Comparison of ENCODE assay signal across 13 cellular contexts in the genomic region with DNA sequence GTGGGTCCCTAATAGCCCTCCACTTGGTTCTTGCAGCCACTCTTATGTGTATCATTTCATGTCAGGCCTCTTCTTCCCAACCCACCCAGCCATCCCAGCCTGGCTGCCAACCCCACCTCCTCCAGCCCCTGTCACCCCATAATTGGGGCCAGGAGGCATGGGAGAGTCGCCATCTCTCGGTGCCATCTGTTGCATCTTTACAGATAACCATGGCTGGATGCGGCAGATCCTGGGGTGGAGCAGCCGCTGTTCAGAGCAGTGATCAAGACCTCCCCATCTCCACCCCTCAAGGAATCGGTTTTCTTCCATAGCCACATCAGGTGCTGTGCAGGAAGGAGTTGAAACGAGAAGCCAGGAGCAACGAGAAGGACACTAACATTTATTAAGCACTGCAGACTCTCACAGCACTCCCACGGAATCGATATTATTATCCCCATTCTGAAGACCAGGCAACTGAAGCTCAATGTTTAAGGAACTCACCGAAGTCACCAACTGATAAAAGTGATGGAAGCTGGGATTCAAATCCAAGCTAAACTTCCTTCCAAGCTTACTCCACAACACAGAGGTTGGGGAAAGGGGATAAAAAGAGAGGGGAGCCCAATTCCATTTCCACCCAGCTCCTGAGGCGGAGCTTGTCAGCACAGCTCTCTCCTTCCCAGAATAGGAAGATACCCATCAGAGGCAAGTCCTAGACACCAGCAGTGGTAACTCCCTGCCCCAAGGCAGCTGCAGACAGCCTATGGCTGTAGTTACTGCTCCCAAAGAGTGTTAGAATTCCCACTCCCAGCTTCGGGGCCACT. TPM values are rescaled to one million over a fixed set of nuclear protein-coding genes. Genes with fewer than 3 reads are reported as not detected.
DNase-seq lines count a peak whose midpoint lies in the region; ATAC-seq, FAIRE-seq and TF ChIP-seq lines count a peak whose summit lies in the region.
"Had no signal": no experiment of that assay in that cellular context is flagged by ENCODE, and none has a peak within 500 bp of the region (broad histone marks: within the 10 kb centered on the region; RNA-seq: fewer than 3 reads in every experiment).

No MANE protein-coding gene starts in this region.

- no peak for DNase-seq in CD4-positive, alpha-beta memory T cell
- DNase-seq in HuH-7.5 (ENCODE audit: low spot score), result peak; percentile 40
- DNase-seq in activated CD4-positive, alpha-beta memory T cell treated with anti-CD3 and anti-CD28 coated beads, Interleukin-2, amount 10 ng/mL, durations not matched to agents 7 days and 5 days, result no peak
- no peak for DNase-seq in naive B cell
- DNase-seq in activated gamma-delta T cell treated with Interleukin-2 at 50 U/mL for 16 hours, result no peak
- DNase-seq in 8988T, result no peak
- no peak for DNase-seq in D721Med (ENCODE audit: insufficient read length, low spot score)
- DNase-seq in D341Med (ENCODE audit: low spot score), result no peak
- DNase-seq: activated CD4-positive, alpha-beta T cell treated with anti-CD3 and anti-CD28 coated beads for 36 hours; left colon; nephron progenitor cell; Right ventricle myocardium superior had no signal

- H3K9me3 Mint-ChIP-seq in CD4-positive, alpha-beta memory T cell, result no peaks in the 10 kb centered on the region
- H3K9me3 Mint-ChIP-seq in activated CD4-positive, alpha-beta memory T cell treated with anti-CD3 and anti-CD28 coated beads, Interleukin-2, amount 10 ng/mL, durations not matched to agents 7 days and 5 days, result no peaks in the 10 kb centered on the region
- no peaks in the 10 kb centered on the region for H3K9me3 Mint-ChIP-seq in naive B cell
- H3K9me3 Mint-ChIP-seq: nephron progenitor cell had no signal

- peak overlapping the region in 6 of 8 donors; percentile 37 to 97 (median 79) for H3K4me3 Mint-ChIP-seq in CD4-positive, alpha-beta memory T cell
- peak overlapping the region; percentile 7 for H3K4me3 Mint-ChIP-seq in activated CD4-positive, alpha-beta memory T cell treated with anti-CD3 and anti-CD28 coated beads, Interleukin-2, amount 10 ng/mL, durations not matched to agents 7 days and 5 days
- peak overlapping the region in 6 of 8 donors; percentile 20 to 91 (median 51) for H3K4me3 Mint-ChIP-seq in naive B cell

- intact Hi-C loops in CD4-positive, alpha-beta memory T cell (cut with micrococcal nuclease), result no loop called here

- POLR2A ChIA-PET in CD4-positive, alpha-beta memory T cell (lab: Charles Lee; ENCODE audit: partially characterized antibody), result no interaction called here
- POLR2A ChIA-PET in activated CD4-positive, alpha-beta memory T cell treated with anti-CD3 and anti-CD28 coated beads, Interleukin-2, amount 10 ng/mL, durations not matched to agents 7 days and 5 days (lab: Charles Lee), result interaction anchor here (0.8 to 7.3 kb wide), 6 partner anchors 17 to 188 kb away, joined by 3 to 58 read pairs (median 12); a partner anchor contains a TSS

- no peak overlapping the region for H3K27ac ChIP-seq in CD4-positive, alpha-beta memory T cell (ENCODE audit: low read depth, low read length)

- H3K36me3 Mint-ChIP-seq in CD4-positive, alpha-beta memory T cell, result peaks cover 0 to 8% of the 10 kb centered on the region in 2 donors
- H3K36me3 Mint-ChIP-seq in activated CD4-positive, alpha-beta memory T cell treated with anti-CD3 and anti-CD28 coated beads, Interleukin-2, amount 10 ng/mL, durations not matched to agents 7 days and 5 days (ENCODE audit: low read depth), result peaks cover 6% of the 10 kb centered on the region
- H3K36me3 Mint-ChIP-seq in naive B cell, result no peaks in the 10 kb centered on the region

- CTCF ChIA-PET in CD4-positive, alpha-beta memory T cell (lab: Charles Lee; ENCODE audit: partially characterized antibody), result interaction anchor here (1.5 to 25.5 kb wide), 4 partner anchors 14 to 229 kb away, joined by 4 to 848 read pairs (median 78); a partner anchor contains a TSS
- CTCF ChIA-PET in activated CD4-positive, alpha-beta memory T cell treated with anti-CD3 and anti-CD28 coated beads, Interleukin-2, amount 10 ng/mL, durations not matched to agents 7 days and 5 days (lab: Charles Lee), result interaction anchor here (1.2 to 9.0 kb wide), 5 partner anchors 15 to 56 kb away, joined by 3 to 139 read pairs (median 36); a partner anchor contains a TSS

- no peaks in the 10 kb centered on the region for H3K27me3 Mint-ChIP-seq in CD4-positive, alpha-beta memory T cell
- H3K27me3 Mint-ChIP-seq in activated CD4-positive, alpha-beta memory T cell treated with anti-CD3 and anti-CD28 coated beads, Interleukin-2, amount 10 ng/mL, durations not matched to agents 7 days and 5 days, result no peaks in the 10 kb centered on the region
- no peaks in the 10 kb centered on the region for H3K27me3 Mint-ChIP-seq in naive B cell
- H3K27me3 Mint-ChIP-seq: activated CD4-positive, alpha-beta T cell treated with anti-CD3 and anti-CD28 coated beads for 36 hours had no signal

- ATAC-seq in naive B cell (ENCODE audit: low read depth in 2 of 2), result no peak
- ATAC-seq: activated CD4-positive, alpha-beta T cell treated with anti-CD3 and anti-CD28 coated beads for 36 hours; left colon had no signal

- H3K4me3 ChIP-seq in CD4-positive, alpha-beta memory T cell (ENCODE audit: low read length in 2 of 2), result no peak overlapping the region

- no peaks in the 10 kb centered on the region for H3K36me3 ChIP-seq in CD4-positive, alpha-beta memory T cell (ENCODE audit: insufficient read depth, low read length)

- H3K4me1 Mint-ChIP-seq in CD4-positive, alpha-beta memory T cell, result peaks cover 20 to 37% (median 27%) of the 10 kb centered on the region in 4 donors
- peaks cover 36% of the 10 kb centered on the region for H3K4me1 Mint-ChIP-seq in activated CD4-positive, alpha-beta memory T cell treated with anti-CD3 and anti-CD28 coated beads, Interleukin-2, amount 10 ng/mL, durations not matched to agents 7 days and 5 days
- peaks cover 30 to 38% (median 38%) of the 10 kb centered on the region in 3 donors for H3K4me1 Mint-ChIP-seq in naive B cell

- H3K9me3 ChIP-seq in CD4-positive, alpha-beta memory T cell (ENCODE audit: control insufficient read depth in 1 of 2, low read length in 2 of 2), result no peaks in the 10 kb centered on the region

- H3K4me1 ChIP-seq in CD4-positive, alpha-beta memory T cell (ENCODE audit: insufficient read depth, low read length), result peaks cover 22% of the 10 kb centered on the region

- FAIRE-seq in D721Med (lab: Jason Lieb, UNC), result no peak

- no peak for TF ChIP-seq CTCF in D721Med (IDR thresholded peaks at IDR 0.05; ENCODE audit: insufficient read depth, missing control alignments)

- H3K27me3 ChIP-seq in CD4-positive, alpha-beta memory T cell (ENCODE audit: insufficient read depth, low read length), result no peaks in the 10 kb centered on the region

- H3K27ac Mint-ChIP-seq in CD4-positive, alpha-beta memory T cell, result peak overlapping the region; percentile 17 to 78 (median 37)
- H3K27ac Mint-ChIP-seq in activated CD4-positive, alpha-beta memory T cell treated with anti-CD3 and anti-CD28 coated beads, Interleukin-2, amount 10 ng/mL, durations not matched to agents 7 days and 5 days, result no peak overlapping the region
- H3K27ac Mint-ChIP-seq in naive B cell, result peak overlapping the region in 4 of 6 donors; percentile 27 to 86 (median 61)
- H3K27ac Mint-ChIP-seq: nephron progenitor cell had no signal

RNA-seq across cellular contexts. Expression of a gene that starts 2.7 kb away (rescaled TPM):
- 10 to 100 TPM; 18.1 to 21.7 TPM for total RNA-seq in CD4-positive, alpha-beta memory T cell
- polyA plus RNA-seq in CD4-positive, alpha-beta memory T cell, result 10 to 100 TPM; 14.8 to 19.1 TPM
- total RNA-seq in activated CD4-positive, alpha-beta memory T cell treated with anti-CD3 and anti-CD28 coated beads, Interleukin-2, amount 10 ng/mL, durations not matched to agents 7 days and 5 days, result 10 to 100 TPM; 29.9 to 31.7 TPM
- 10 to 100 TPM in 1 of 6 donors, 1 to 10 TPM in 5; 3.2 to 10.9 (median 4.6) TPM for polyA plus RNA-seq in naive B cell (ENCODE audit: low read depth in 6 of 6)

RNA-seq across cellular contexts. Expression of a gene that starts 17.7 kb away (rescaled TPM):
- total RNA-seq in CD4-positive, alpha-beta memory T cell, result 10 to 100 TPM; 30.4 to 34.6 TPM
- 10 to 100 TPM; 53.1 to 62.1 TPM for polyA plus RNA-seq in CD4-positive, alpha-beta memory T cell
- total RNA-seq in activated CD4-positive, alpha-beta memory T cell treated with anti-CD3 and anti-CD28 coated beads, Interleukin-2, amount 10 ng/mL, durations not matched to agents 7 days and 5 days, result 10 to 100 TPM; 82.4 to 86.1 TPM
- polyA plus RNA-seq in naive B cell (ENCODE audit: low read depth in 6 of 6), result 100 to 1,000 TPM in 1 of 6 donors, 10 to 100 TPM in 5; 64.9 to 105 (median 79.9) TPM

RNA-seq across cellular contexts. Expression of a gene that starts 24.5 kb away (rescaled TPM):
- total RNA-seq in CD4-positive, alpha-beta memory T cell, result not detected
- polyA plus RNA-seq in CD4-positive, alpha-beta memory T cell, result under 1 TPM in 1 of 2 donors, not detected in 1; 0.55 TPM
- total RNA-seq in activated CD4-positive, alpha-beta memory T cell treated with anti-CD3 and anti-CD28 coated beads, Interleukin-2, amount 10 ng/mL, durations not matched to agents 7 days and 5 days, result not detected
- polyA plus RNA-seq in naive B cell (ENCODE audit: low read depth in 6 of 6), result under 1 TPM in 3 of 6 donors, not detected in 3; 0.18 to 0.40 (median 0.34) TPM
- total RNA-seq: activated CD4-positive, alpha-beta T cell treated with anti-CD3 and anti-CD28 coated beads for 36 hours; dermis microvascular lymphatic vessel endothelial cell; left colon; Right ventricle myocardium superior had no signal

RNA-seq across cellular contexts. Expression of a gene that starts 52.5 kb away (rescaled TPM):
- total RNA-seq in CD4-positive, alpha-beta memory T cell, result under 1 TPM in 1 of 2 experiments, not detected in 1; 0.17 TPM
- under 1 TPM in 1 of 2 donors, not detected in 1; 0.40 TPM for polyA plus RNA-seq in CD4-positive, alpha-beta memory T cell
- under 1 TPM; 0.35 to 0.50 TPM for total RNA-seq in activated CD4-positive, alpha-beta memory T cell treated with anti-CD3 and anti-CD28 coated beads, Interleukin-2, amount 10 ng/mL, durations not matched to agents 7 days and 5 days
- under 1 TPM in 1 of 6 donors, not detected in 5; 0.12 TPM for polyA plus RNA-seq in naive B cell (ENCODE audit: low read depth in 6 of 6)
- total RNA-seq: dermis microvascular lymphatic vessel endothelial cell had no signal

RNA-seq across cellular contexts. Expression of a gene that starts 54.6 kb away (rescaled TPM):
- 10 to 100 TPM; 79.7 to 82.9 TPM for total RNA-seq in CD4-positive, alpha-beta memory T cell
- 100 to 1,000 TPM; 257 to 320 TPM for polyA plus RNA-seq in CD4-positive, alpha-beta memory T cell
- 100 to 1,000 TPM; 281 to 285 TPM for total RNA-seq in activated CD4-positive, alpha-beta memory T cell treated with anti-CD3 and anti-CD28 coated beads, Interleukin-2, amount 10 ng/mL, durations not matched to agents 7 days and 5 days
- polyA plus RNA-seq in naive B cell (ENCODE audit: low read depth in 6 of 6), result 100 to 1,000 TPM; 182 to 310 (median 219) TPM

Comparison
In these comparisons a context has a peak if more than half of its experiments do, and no peak if none do; other contexts are left out.
1. H3K4me3 Mint-ChIP-seq: peak in every context shown above with its lines; median percentile 79 in CD4-positive, alpha-beta memory T cell; 51 in naive B cell; 7 in activated CD4-positive, alpha-beta memory T cell treated with anti-CD3 and anti-CD28 coated beads, Interleukin-2, amount 10 ng/mL, durations not matched to agents 7 days and 5 days.